ENCODE assay signal across 15 cellular contexts in genomic region chr21:34131586-34131985, GRCh38. TPM values are rescaled to one million over a fixed set of nuclear protein-coding genes. Genes with fewer than 3 reads are reported as not detected.
A peak's percentile ranks its signal among the peaks of the same experiment; 100 is the strongest.
DNase-seq lines count a peak whose midpoint lies in the region; ATAC-seq, FAIRE-seq and TF ChIP-seq lines count a peak whose summit lies in the region.
"Had no signal": no experiment of that assay in that cellular context is flagged by ENCODE, and none has a peak within 500 bp of the region (broad histone marks: within the 10 kb centered on the region; RNA-seq: fewer than 3 reads in every experiment).

No MANE protein-coding gene starts in this region.

- peak overlapping the region; percentile 94 for H3K27ac ChIP-seq in temporal lobe (ENCODE audit: low read depth, low read length)

- peaks cover 67% of the 10 kb centered on the region for H3K4me1 Mint-ChIP-seq in activated CD4-positive, alpha-beta T cell treated with anti-CD3 and anti-CD28 coated beads, Interleukin-2, amount 10 ng/mL, durations not matched to agents 7 days and 5 days
- peaks cover 65% of the 10 kb centered on the region for H3K4me1 Mint-ChIP-seq in activated naive CD8-positive, alpha-beta T cell treated with anti-CD3 and anti-CD28 coated beads for 36 hours
- H3K4me1 Mint-ChIP-seq in memory B cell = peaks cover 43% of the 10 kb centered on the region

- no peak for ATAC-seq in memory B cell (ENCODE audit: low read depth)
- ATAC-seq: left colon had no signal

- H3K27me3 Mint-ChIP-seq in activated CD4-positive, alpha-beta T cell treated with anti-CD3 and anti-CD28 coated beads, Interleukin-2, amount 10 ng/mL, durations not matched to agents 7 days and 5 days = no peaks in the 10 kb centered on the region
- no peaks in the 10 kb centered on the region for H3K27me3 Mint-ChIP-seq in activated naive CD8-positive, alpha-beta T cell treated with anti-CD3 and anti-CD28 coated beads for 36 hours
- no peaks in the 10 kb centered on the region for H3K27me3 Mint-ChIP-seq in memory B cell
- H3K27me3 Mint-ChIP-seq: activated B cell treated with CpG ODN at 0.5 μM for 24 hours had no signal

- FAIRE-seq in H54 (lab: Jason Lieb, UNC) (no peak), HTR-8/SVneo (lab: Jason Lieb, UNC) (no peak)

- TF ChIP-seq POLR2A in H54 (IDR thresholded peaks at IDR 0.05; ENCODE audit: low read depth, low read length) = no peak

- H3K9me3 Mint-ChIP-seq in activated CD4-positive, alpha-beta T cell treated with anti-CD3 and anti-CD28 coated beads, Interleukin-2, amount 10 ng/mL, durations not matched to agents 7 days and 5 days = peaks cover 4% of the 10 kb centered on the region
- peaks cover 4% of the 10 kb centered on the region for H3K9me3 Mint-ChIP-seq in activated naive CD8-positive, alpha-beta T cell treated with anti-CD3 and anti-CD28 coated beads for 36 hours
- H3K9me3 Mint-ChIP-seq in memory B cell = peaks cover 9% of the 10 kb centered on the region
- H3K9me3 Mint-ChIP-seq: activated B cell treated with CpG ODN at 0.5 μM for 24 hours had no signal

- H3K27ac Mint-ChIP-seq in activated CD4-positive, alpha-beta T cell treated with anti-CD3 and anti-CD28 coated beads, Interleukin-2, amount 10 ng/mL, durations not matched to agents 7 days and 5 days = peak overlapping the region; percentile 89
- peak overlapping the region; percentile 94 for H3K27ac Mint-ChIP-seq in activated naive CD8-positive, alpha-beta T cell treated with anti-CD3 and anti-CD28 coated beads for 36 hours
- H3K27ac Mint-ChIP-seq in memory B cell = peak overlapping the region; percentile 66
- H3K27ac Mint-ChIP-seq: activated B cell treated with CpG ODN at 0.5 μM for 24 hours had no signal

- peaks cover 76% of the 10 kb centered on the region for H3K36me3 Mint-ChIP-seq in activated CD4-positive, alpha-beta T cell treated with anti-CD3 and anti-CD28 coated beads, Interleukin-2, amount 10 ng/mL, durations not matched to agents 7 days and 5 days (ENCODE audit: low read depth)
- peaks cover 75% of the 10 kb centered on the region for H3K36me3 Mint-ChIP-seq in activated naive CD8-positive, alpha-beta T cell treated with anti-CD3 and anti-CD28 coated beads for 36 hours
- H3K36me3 Mint-ChIP-seq in memory B cell = peaks cover 57% of the 10 kb centered on the region

- DNase-seq in activated CD4-positive, alpha-beta T cell treated with anti-CD3 and anti-CD28 coated beads, Interleukin-2, amount 10 ng/mL, durations not matched to agents 7 days and 5 days = no peak
- DNase-seq in activated CD4-positive, alpha-beta T cell treated with anti-CD3 and anti-CD28 coated beads for 1 hour = no peak
- DNase-seq in activated naive CD8-positive, alpha-beta T cell treated with anti-CD3 and anti-CD28 coated beads for 36 hours = no peak
- DNase-seq in memory B cell (ENCODE audit: low spot score in 2 of 2) (no peak), H54 (ENCODE audit: insufficient read length, low spot score) (no peak), HTR-8/SVneo (ENCODE audit: insufficient read length, low spot score) (no peak)
- no peak for DNase-seq in activated effector memory CD4-positive, alpha-beta T cell treated with Interleukin-2 at 50 U/mL for 16 hours
- DNase-seq: activated B cell treated with CpG ODN at 0.5 μM for 24 hours, DMS 273 treated with DMSO at 0.1 percent for 48 hours, H9, left colon, NCI-H1105 treated with DMSO at 0.1 percent for 48 hours, NCI-H446, RPMI8226 had no signal

- CTCF ChIA-PET in activated CD4-positive, alpha-beta T cell treated with anti-CD3 and anti-CD28 coated beads, Interleukin-2, amount 10 ng/mL, durations not matched to agents 7 days and 5 days (lab: Charles Lee) = interaction anchor here (1.0 to 3.5 kb wide), 5 partner anchors 10 to 216 kb away, joined by 3 to 16 read pairs (median 3); no protein-coding TSS in a partner anchor

- POLR2A ChIA-PET in activated CD4-positive, alpha-beta T cell treated with anti-CD3 and anti-CD28 coated beads, Interleukin-2, amount 10 ng/mL, durations not matched to agents 7 days and 5 days (lab: Charles Lee) = no interaction called here

- no peak overlapping the region for H3K4me3 Mint-ChIP-seq in activated CD4-positive, alpha-beta T cell treated with anti-CD3 and anti-CD28 coated beads, Interleukin-2, amount 10 ng/mL, durations not matched to agents 7 days and 5 days
- H3K4me3 Mint-ChIP-seq in activated naive CD8-positive, alpha-beta T cell treated with anti-CD3 and anti-CD28 coated beads for 36 hours = no peak overlapping the region
- no peak overlapping the region for H3K4me3 Mint-ChIP-seq in memory B cell
- H3K4me3 Mint-ChIP-seq: activated B cell treated with CpG ODN at 0.5 μM for 24 hours, H9 had no signal

RNA-seq across cellular contexts. Expression of gene MRPS6, which starts 58.2 kb away (rescaled TPM):
- total RNA-seq in activated CD4-positive, alpha-beta T cell treated with anti-CD3 and anti-CD28 coated beads, Interleukin-2, amount 10 ng/mL, durations not matched to agents 7 days and 5 days = 10 to 100 TPM; 77.8 to 88.2 TPM
- total RNA-seq in activated naive CD8-positive, alpha-beta T cell treated with anti-CD3 and anti-CD28 coated beads for 36 hours = 100 to 1,000 TPM; 107 to 116 TPM
- 28.3 TPM for total RNA-seq in temporal lobe

RNA-seq across cellular contexts. Expression of gene SLC5A3, which starts 58.2 kb away (rescaled TPM):
- total RNA-seq in activated CD4-positive, alpha-beta T cell treated with anti-CD3 and anti-CD28 coated beads, Interleukin-2, amount 10 ng/mL, durations not matched to agents 7 days and 5 days = 10 to 100 TPM; 23.9 to 24.0 TPM
- 10 to 100 TPM; 12.4 to 12.7 TPM for total RNA-seq in activated naive CD8-positive, alpha-beta T cell treated with anti-CD3 and anti-CD28 coated beads for 36 hours
- total RNA-seq in temporal lobe = 48.7 TPM
